Comparison of ENCODE assay signal across 30 cellular contexts in genomic region chr11:70184396-70184795, GRCh38.
"Had no signal": no experiment of that assay in that cellular context is flagged by ENCODE, and none has a peak within 500 bp of the region (broad histone marks: within the 10 kb centered on the region; RNA-seq: fewer than 3 reads in every experiment).

No MANE protein-coding gene starts in this region.

- DNase-seq: activated CD4-positive, alpha-beta memory T cell treated with anti-CD3 and anti-CD28 coated beads, Interleukin-2, amount 10 ng/mL, durations not matched to agents 7 days and 5 days; activated CD4-positive, alpha-beta T cell treated with anti-CD3 and anti-CD28 coated beads for 1 hour; activated CD4-positive, alpha-beta T cell treated with anti-CD3 and anti-CD28 coated beads for 4 hours; activated CD4-positive, alpha-beta T cell treated with anti-CD3 and anti-CD28 coated beads, Interleukin-2, amount 10 ng/mL, durations not matched to agents 7 days and 5 days; activated CD4-positive, alpha-beta T cell treated with anti-CD3 and anti-CD28 coated beads, Interleukin-2, amount 50 U/mL, for 4 hours; activated effector memory CD4-positive, alpha-beta T cell treated with Interleukin-2 at 50 U/mL for 16 hours; activated naive CD4-positive, alpha-beta T cell treated with anti-CD3 and anti-CD28 coated beads for 36 hours; activated naive CD8-positive, alpha-beta T cell treated with anti-CD3 and anti-CD28 coated beads for 36 hours; activated naive CD8-positive, alpha-beta T cell treated with anti-CD3 and anti-CD28 coated beads, Interleukin-2, amount 50 U/mL, for 24 hours; activated T-cell treated with anti-CD3 and anti-CD28 coated beads, Interleukin-2, amount 50 U/mL, for 4 hours; adrenal gland; amygdala; aorta; dorsolateral prefrontal cortex; effector memory CD8-positive, alpha-beta T cell; erythroblast; esophagus squamous epithelium; foreskin melanocyte; heart right ventricle; T-helper 2 cell had no signal

- H3K36me3 ChIP-seq: adrenal gland, esophagus squamous epithelium, gastroesophageal sphincter had no signal

- H3K27me3 Mint-ChIP-seq: activated CD4-positive, alpha-beta memory T cell treated with anti-CD3 and anti-CD28 coated beads, Interleukin-2, amount 10 ng/mL, durations not matched to agents 7 days and 5 days; activated CD4-positive, alpha-beta T cell treated with anti-CD3 and anti-CD28 coated beads, Interleukin-2, amount 10 ng/mL, durations not matched to agents 7 days and 5 days; activated naive CD8-positive, alpha-beta T cell treated with anti-CD3 and anti-CD28 coated beads for 36 hours; activated naive CD8-positive, alpha-beta T cell treated with anti-CD3 and anti-CD28 coated beads, Interleukin-2, amount 50 U/mL, for 24 hours; activated T-helper 17 cell treated with anti-CD3 and anti-CD28 coated beads, Interleukin-2, amount 50 U/mL, for 72 hours had no signal

- H3K4me3 ChIP-seq: adrenal gland, coronary artery, dorsolateral prefrontal cortex, esophagus squamous epithelium, gastroesophageal sphincter, heart right ventricle, hepatocyte had no signal

- H2AFZ ChIP-seq: hepatocyte had no signal

- FAIRE-seq: bronchial epithelial cell had no signal

- ATAC-seq: activated naive CD8-positive, alpha-beta T cell treated with anti-CD3 and anti-CD28 coated beads, Interleukin-2, amount 50 U/mL, for 24 hours; activated T-cell treated with anti-CD3 and anti-CD28 coated beads, Interleukin-2, amount 50 U/mL, for 4 hours; activated T-helper 17 cell treated with anti-CD3 and anti-CD28 coated beads, Interleukin-2, amount 50 U/mL, for 72 hours; effector memory CD8-positive, alpha-beta T cell; gastroesophageal sphincter; heart right ventricle; WTC11 had no signal

- H3K36me3 Mint-ChIP-seq: activated naive CD4-positive, alpha-beta T cell treated with anti-CD3 and anti-CD28 coated beads, Interleukin-2, amount 50 U/mL, for 24 hours; activated naive CD8-positive, alpha-beta T cell treated with anti-CD3 and anti-CD28 coated beads for 36 hours; brain; WTC11 had no signal

- H3K27ac ChIP-seq: adrenal gland, dorsolateral prefrontal cortex, gastroesophageal sphincter, heart right ventricle, hepatocyte had no signal

- H3K27me3 ChIP-seq: adrenal gland, hepatocyte had no signal

- H3K9me3 Mint-ChIP-seq: activated CD4-positive, alpha-beta memory T cell treated with anti-CD3 and anti-CD28 coated beads, Interleukin-2, amount 10 ng/mL, durations not matched to agents 7 days and 5 days; activated CD4-positive, alpha-beta T cell treated with anti-CD3 and anti-CD28 coated beads, Interleukin-2, amount 10 ng/mL, durations not matched to agents 7 days and 5 days; activated naive CD4-positive, alpha-beta T cell treated with anti-CD3 and anti-CD28 coated beads for 36 hours; activated naive CD4-positive, alpha-beta T cell treated with anti-CD3 and anti-CD28 coated beads, Interleukin-2, amount 50 U/mL, for 24 hours; activated naive CD8-positive, alpha-beta T cell treated with anti-CD3 and anti-CD28 coated beads for 36 hours; activated naive CD8-positive, alpha-beta T cell treated with anti-CD3 and anti-CD28 coated beads, Interleukin-2, amount 50 U/mL, for 24 hours; activated T-cell treated with anti-CD3 and anti-CD28 coated beads, Interleukin-2, amount 50 U/mL, for 4 hours; activated T-helper 17 cell treated with anti-CD3 and anti-CD28 coated beads, Interleukin-2, amount 50 U/mL, for 72 hours; central memory CD8-positive, alpha-beta T cell; dendritic cell treated with granulocyte-macrophage colony-stimulating factor and Interleukin-4, amounts not matched to agents 40 ng/mL and 50 ng/mL, for 4 days; effector memory CD8-positive, alpha-beta T cell; WTC11 had no signal

- H3K4me3 Mint-ChIP-seq: activated CD4-positive, alpha-beta memory T cell treated with anti-CD3 and anti-CD28 coated beads, Interleukin-2, amount 10 ng/mL, durations not matched to agents 7 days and 5 days; activated CD4-positive, alpha-beta T cell treated with anti-CD3 and anti-CD28 coated beads, Interleukin-2, amount 10 ng/mL, durations not matched to agents 7 days and 5 days; activated naive CD4-positive, alpha-beta T cell treated with anti-CD3 and anti-CD28 coated beads for 36 hours; activated naive CD4-positive, alpha-beta T cell treated with anti-CD3 and anti-CD28 coated beads, Interleukin-2, amount 50 U/mL, for 24 hours; activated naive CD8-positive, alpha-beta T cell treated with anti-CD3 and anti-CD28 coated beads for 36 hours; activated naive CD8-positive, alpha-beta T cell treated with anti-CD3 and anti-CD28 coated beads, Interleukin-2, amount 50 U/mL, for 24 hours; activated T-cell treated with anti-CD3 and anti-CD28 coated beads, Interleukin-2, amount 50 U/mL, for 4 hours; activated T-helper 17 cell treated with anti-CD3 and anti-CD28 coated beads, Interleukin-2, amount 50 U/mL, for 72 hours; brain; central memory CD8-positive, alpha-beta T cell; dendritic cell treated with granulocyte-macrophage colony-stimulating factor and Interleukin-4, amounts not matched to agents 40 ng/mL and 50 ng/mL, for 4 days; effector memory CD8-positive, alpha-beta T cell; WTC11 had no signal

- H3K4me1 Mint-ChIP-seq: activated CD4-positive, alpha-beta memory T cell treated with anti-CD3 and anti-CD28 coated beads, Interleukin-2, amount 10 ng/mL, durations not matched to agents 7 days and 5 days; activated CD4-positive, alpha-beta T cell treated with anti-CD3 and anti-CD28 coated beads, Interleukin-2, amount 10 ng/mL, durations not matched to agents 7 days and 5 days; activated naive CD4-positive, alpha-beta T cell treated with anti-CD3 and anti-CD28 coated beads, Interleukin-2, amount 50 U/mL, for 24 hours; activated naive CD8-positive, alpha-beta T cell treated with anti-CD3 and anti-CD28 coated beads for 36 hours; activated naive CD8-positive, alpha-beta T cell treated with anti-CD3 and anti-CD28 coated beads, Interleukin-2, amount 50 U/mL, for 24 hours; activated T-helper 17 cell treated with anti-CD3 and anti-CD28 coated beads, Interleukin-2, amount 50 U/mL, for 72 hours; brain; central memory CD8-positive, alpha-beta T cell; WTC11 had no signal

- H3K27ac Mint-ChIP-seq: activated CD4-positive, alpha-beta memory T cell treated with anti-CD3 and anti-CD28 coated beads, Interleukin-2, amount 10 ng/mL, durations not matched to agents 7 days and 5 days; activated CD4-positive, alpha-beta T cell treated with anti-CD3 and anti-CD28 coated beads, Interleukin-2, amount 10 ng/mL, durations not matched to agents 7 days and 5 days; activated naive CD4-positive, alpha-beta T cell treated with anti-CD3 and anti-CD28 coated beads for 36 hours; activated naive CD4-positive, alpha-beta T cell treated with anti-CD3 and anti-CD28 coated beads, Interleukin-2, amount 50 U/mL, for 24 hours; activated naive CD8-positive, alpha-beta T cell treated with anti-CD3 and anti-CD28 coated beads for 36 hours; activated naive CD8-positive, alpha-beta T cell treated with anti-CD3 and anti-CD28 coated beads, Interleukin-2, amount 50 U/mL, for 24 hours; activated T-helper 17 cell treated with anti-CD3 and anti-CD28 coated beads, Interleukin-2, amount 50 U/mL, for 72 hours; brain; dendritic cell treated with granulocyte-macrophage colony-stimulating factor and Interleukin-4, amounts not matched to agents 40 ng/mL and 50 ng/mL, for 4 days; effector memory CD8-positive, alpha-beta T cell; WTC11 had no signal

- H3K79me2 ChIP-seq: hepatocyte had no signal

- H3K4me2 ChIP-seq: hepatocyte had no signal

- H3K9me3 ChIP-seq: adrenal gland, esophagus squamous epithelium, gastroesophageal sphincter, heart right ventricle had no signal

- H3K4me1 ChIP-seq: adrenal gland, gastroesophageal sphincter, heart right ventricle had no signal
